Comparison of ENCODE assay signal across 8 cellular contexts in genomic region chr14:75063491-75064204, GRCh38. TPM values are rescaled to one million over a fixed set of nuclear protein-coding genes. Genes with fewer than 3 reads are reported as not detected.
DNase-seq lines count a peak whose midpoint lies in the region; ATAC-seq and TF ChIP-seq lines count a peak whose summit lies in the region.

Gene ACYP1, minus strand, starts transcription at chr14:75064024. Its CDS starts 471 bp downstream, at chr14:75063553.

- peaks cover 2 to 41% (median 26%) of the 10 kb centered on the region in 9 donors for H3K4me1 ChIP-seq in heart right ventricle
- no peaks in the 10 kb centered on the region for H3K4me1 ChIP-seq in prostate gland (replicated peaks)
- no peaks in the 10 kb centered on the region for H3K4me1 ChIP-seq in urinary bladder (ENCODE audit: insufficient read depth)

- peak in 1 of 9 donors; percentile 14 for TF ChIP-seq CTCF in heart right ventricle (IDR thresholded peaks at IDR 0.05)
- no peak for TF ChIP-seq CTCF in prostate gland (IDR thresholded peaks at IDR 0.05)

- DNase-seq in NCI-H1694 (lab: John Stamatoyannopoulos, UW) (peak; percentile 98), amniotic stem cell (lab: John Stamatoyannopoulos, UW) (peak; percentile 68), heart right ventricle (peak; percentile 92 to 94), prostate gland (ENCODE audit: low spot score) (peak; percentile 92)

- ATAC-seq in GM18498 (IDR thresholded peaks at IDR 0.05; ENCODE audit: unreplicated experiment) (peak; percentile 98), HG02885 (IDR thresholded peaks at IDR 0.05; ENCODE audit: poor library complexity, unreplicated experiment) (peak; percentile 98), heart right ventricle (peak; percentile 91 to 98 (median 96))

- H3K27me3 ChIP-seq in heart right ventricle, result no peaks in the 10 kb centered on the region
- no peaks in the 10 kb centered on the region for H3K27me3 ChIP-seq in prostate gland (replicated peaks; ENCODE audit: insufficient read depth)

- peak; percentile 24 for TF ChIP-seq POLR2A in prostate gland (IDR thresholded peaks at IDR 0.05)

- peak within 1 kb of the TSS; percentile 47 to 94 (median 74) for H3K4me3 ChIP-seq in heart right ventricle
- H3K4me3 ChIP-seq in prostate gland, result peak within 1 kb of the TSS; percentile 45 to 72
- H3K4me3 ChIP-seq in urinary bladder (ENCODE audit: low read depth, low read length), result peak within 1 kb of the TSS; percentile 62

- intact Hi-C loops in T-helper 1 cell treated with Interleukin-12 subunit alpha and Interleukin-12 subunit beta and Interleukin-4 antibody, amounts not matched to agents 30 ng/mL and 1 ng/mL, for 36 hours (cut with micrococcal nuclease), result loop anchor here (1.0 to 5.0 kb wide), 6 partner anchors 12 to 351 kb away; partner anchors contain the start of genes AREL1, DLST, EIF2B2 and FCF1
- intact Hi-C loops in heart right ventricle (cut with DNase I) (loop anchor here in 1 of 10 donors (10.0 kb wide), 1 partner anchor 59 kb away; the partner anchor contains the start of gene EIF2B2), prostate gland (cut with DNase I) (no loop called here)

- 1 to 2% methylated on average over 34 of the region's 34 CpGs for WGBS in heart right ventricle, 2 donors
- 2% methylated on average over 34 of the region's 34 CpGs for WGBS in prostate gland
- under 1% methylated on average over 34 of the region's 34 CpGs for WGBS in urinary bladder

- H3K27ac ChIP-seq in heart right ventricle (peak within 1 kb of the TSS in 9 of 10 donors; percentile 14 to 86 (median 72)), prostate gland (peak within 1 kb of the TSS; percentile 18 to 70), urinary bladder (ENCODE audit: low read depth) (peak within 1 kb of the TSS; percentile 78)

- H3K36me3 ChIP-seq in heart right ventricle (peaks cover 0 to 23% (median 0%) of the 10 kb centered on the region in 9 donors), prostate gland (no peaks in the 10 kb centered on the region), urinary bladder (ENCODE audit: insufficient read depth) (no peaks in the 10 kb centered on the region)

- H3K9me3 ChIP-seq in heart right ventricle (peaks cover 0 to 6% (median 0%) of the 10 kb centered on the region in 11 donors), prostate gland (no peaks in the 10 kb centered on the region)

RNA-seq across cellular contexts. Expression of gene ACYP1, which starts in this region (rescaled TPM):
- 34.4 and 35.0 TPM in 2 replicates for total RNA-seq in T-helper 1 cell treated with Interleukin-12 subunit alpha and Interleukin-12 subunit beta and Interleukin-4 antibody, amounts not matched to agents 30 ng/mL and 1 ng/mL, for 36 hours
- 10 to 100 TPM in 5 of 10 donors, 1 to 10 TPM in 5; 7.9 to 12.6 (median 10.0) TPM for total RNA-seq in heart right ventricle
- 10 to 100 TPM; 13.6 to 34.9 TPM for polyA plus RNA-seq in heart right ventricle
- total RNA-seq in prostate gland, result 10 to 100 TPM; 11.2 to 14.3 TPM
- total RNA-seq in urinary bladder, result 14.7 TPM
- polyA plus RNA-seq in urinary bladder, result 23.5 TPM

Comparison
In these comparisons a context has a peak if more than half of its experiments do, and no peak if none do; other contexts are left out.
1. Peak in every context shown above with its lines: DNase-seq, ATAC-seq, H3K4me3 ChIP-seq and H3K27ac ChIP-seq.